1 cellular context compared by ENCODE assay signal in the genomic region with DNA sequence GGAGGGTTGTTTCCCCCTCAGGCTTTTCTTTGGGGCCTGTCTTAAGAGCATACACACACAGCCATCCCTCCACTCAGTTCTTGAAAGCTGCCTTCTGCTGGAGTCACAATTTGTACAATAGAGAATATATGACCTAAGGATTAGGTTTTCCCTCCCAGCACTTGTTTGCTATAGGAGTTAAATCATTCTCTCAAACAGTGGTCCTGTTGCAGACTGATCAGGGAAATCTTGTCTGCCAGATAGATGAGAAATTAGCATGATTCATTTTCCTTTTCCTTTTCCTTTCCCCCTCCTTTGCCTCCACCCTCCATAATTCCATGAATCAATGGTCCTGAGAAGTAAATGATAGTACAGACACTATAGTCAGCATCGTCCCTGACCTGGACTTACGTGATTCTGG.
TF ChIP-seq lines count a peak whose summit lies in the region.

No MANE protein-coding gene starts in this region.

TF ChIP-seq in A549, 52 proteins besides CTCF, POLR2A, EP300 and RAD21 (continued from another document):
- TF ChIP-seq, protein P1, sequence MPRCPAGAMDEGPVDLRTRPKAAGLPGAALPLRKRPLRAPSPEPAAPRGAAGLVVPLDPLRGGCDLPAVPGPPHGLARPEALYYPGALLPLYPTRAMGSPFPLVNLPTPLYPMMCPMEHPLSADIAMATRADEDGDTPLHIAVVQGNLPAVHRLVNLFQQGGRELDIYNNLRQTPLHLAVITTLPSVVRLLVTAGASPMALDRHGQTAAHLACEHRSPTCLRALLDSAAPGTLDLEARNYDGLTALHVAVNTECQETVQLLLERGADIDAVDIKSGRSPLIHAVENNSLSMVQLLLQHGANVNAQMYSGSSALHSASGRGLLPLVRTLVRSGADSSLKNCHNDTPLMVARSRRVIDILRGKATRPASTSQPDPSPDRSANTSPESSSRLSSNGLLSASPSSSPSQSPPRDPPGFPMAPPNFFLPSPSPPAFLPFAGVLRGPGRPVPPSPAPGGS (IDR thresholded peaks at IDR 0.05) = no peak
- TF ChIP-seq NFE2L2 (conservative IDR thresholded peaks at IDR 0.05; ENCODE audit: low read length) (no peak), ZNF302 (CRISPR knock-in tag; IDR thresholded peaks at IDR 0.05) (no peak), HOXB13 (CRISPR knock-in tag; IDR thresholded peaks at IDR 0.05; ENCODE audit: low read depth) (no peak)
- TF ChIP-seq, protein P2, sequence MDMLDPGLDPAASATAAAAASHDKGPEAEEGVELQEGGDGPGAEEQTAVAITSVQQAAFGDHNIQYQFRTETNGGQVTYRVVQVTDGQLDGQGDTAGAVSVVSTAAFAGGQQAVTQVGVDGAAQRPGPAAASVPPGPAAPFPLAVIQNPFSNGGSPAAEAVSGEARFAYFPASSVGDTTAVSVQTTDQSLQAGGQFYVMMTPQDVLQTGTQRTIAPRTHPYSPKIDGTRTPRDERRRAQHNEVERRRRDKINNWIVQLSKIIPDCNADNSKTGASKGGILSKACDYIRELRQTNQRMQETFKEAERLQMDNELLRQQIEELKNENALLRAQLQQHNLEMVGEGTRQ (IDR thresholded peaks at IDR 0.05) = no peak
- TF ChIP-seq, protein P3, sequence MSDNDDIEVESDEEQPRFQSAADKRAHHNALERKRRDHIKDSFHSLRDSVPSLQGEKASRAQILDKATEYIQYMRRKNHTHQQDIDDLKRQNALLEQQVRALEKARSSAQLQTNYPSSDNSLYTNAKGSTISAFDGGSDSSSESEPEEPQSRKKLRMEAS (IDR thresholded peaks at IDR 0.05) = no peak
- TF ChIP-seq, protein P4, sequence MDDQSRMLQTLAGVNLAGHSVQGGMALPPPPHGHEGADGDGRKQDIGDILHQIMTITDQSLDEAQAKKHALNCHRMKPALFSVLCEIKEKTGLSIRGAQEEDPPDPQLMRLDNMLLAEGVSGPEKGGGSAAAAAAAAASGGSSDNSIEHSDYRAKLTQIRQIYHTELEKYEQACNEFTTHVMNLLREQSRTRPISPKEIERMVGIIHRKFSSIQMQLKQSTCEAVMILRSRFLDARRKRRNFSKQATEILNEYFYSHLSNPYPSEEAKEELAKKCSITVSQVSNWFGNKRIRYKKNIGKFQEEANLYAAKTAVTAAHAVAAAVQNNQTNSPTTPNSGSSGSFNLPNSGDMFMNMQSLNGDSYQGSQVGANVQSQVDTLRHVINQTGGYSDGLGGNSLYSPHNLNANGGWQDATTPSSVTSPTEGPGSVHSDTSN (IDR thresholded peaks at IDR 0.05) = no peak
